Comparison of ENCODE assay signal across 8 cellular contexts in the genomic region with DNA sequence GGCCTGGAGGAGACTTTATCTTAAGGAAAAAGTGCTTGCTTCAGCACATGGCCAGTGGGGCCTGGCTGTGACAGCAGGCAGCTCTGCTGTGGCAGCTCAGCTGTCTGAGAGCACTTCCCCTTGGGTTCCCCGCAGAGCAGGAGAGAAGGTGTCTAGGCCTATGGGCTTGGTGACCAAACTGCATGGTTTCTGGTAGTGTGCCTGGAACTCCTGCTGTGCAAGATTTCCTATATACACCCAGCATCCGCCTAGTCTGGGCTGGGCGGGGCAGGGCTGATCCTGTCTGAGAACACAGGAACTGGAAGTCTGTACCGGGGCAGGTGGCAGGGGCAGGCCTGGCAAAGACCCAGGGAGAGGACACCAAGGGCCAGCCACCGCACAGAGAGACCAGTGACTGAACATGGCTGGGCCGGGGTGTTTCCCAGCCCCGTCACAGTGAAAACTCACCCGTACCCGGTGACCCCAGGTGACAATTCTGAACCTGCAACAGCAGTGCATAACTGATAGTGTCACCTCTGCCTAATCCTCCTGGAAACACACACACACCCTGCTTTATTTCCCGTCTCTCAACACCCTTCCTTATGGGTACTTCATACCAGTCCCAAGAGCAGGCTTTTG. TPM values are rescaled to one million over a fixed set of nuclear protein-coding genes. Genes with fewer than 3 reads are reported as not detected.
A peak's percentile ranks its signal among the peaks of the same experiment; 100 is the strongest.
DNase-seq lines count a peak whose midpoint lies in the region; ATAC-seq and TF ChIP-seq lines count a peak whose summit lies in the region.

No MANE protein-coding gene starts in this region.

- POLR2A ChIA-PET in CD8-positive, alpha-beta memory T cell (lab: Charles Lee), result no interaction called here

- H3K4me3 ChIP-seq in CD8-positive, alpha-beta memory T cell (ENCODE audit: low read length), result no peak overlapping the region

- no peaks in the 10 kb centered on the region for H3K9me3 Mint-ChIP-seq in CD8-positive, alpha-beta memory T cell
- H3K9me3 Mint-ChIP-seq in endothelial cell (ENCODE audit: unreplicated experiment) (no peaks in the 10 kb centered on the region), osteocyte (ENCODE audit: unreplicated experiment) (no peaks in the 10 kb centered on the region)

- peak overlapping the region; percentile 19 to 96 (median 84) for H3K27ac Mint-ChIP-seq in CD8-positive, alpha-beta memory T cell
- H3K27ac Mint-ChIP-seq in endothelial cell (ENCODE audit: unreplicated experiment) (peak overlapping the region; percentile 70), osteocyte (ENCODE audit: unreplicated experiment) (peak overlapping the region; percentile 76)

- H3K36me3 ChIP-seq in CD8-positive, alpha-beta memory T cell (ENCODE audit: insufficient read depth, low read length), result no peaks in the 10 kb centered on the region

- ATAC-seq in HG03280 (IDR thresholded peaks at IDR 0.05; ENCODE audit: unreplicated experiment), result peak; percentile 36

- H3K4me1 ChIP-seq in CD8-positive, alpha-beta memory T cell (ENCODE audit: insufficient read depth, low read length), result peaks cover 47% of the 10 kb centered on the region

- peak overlapping the region; percentile 7 for H3K27ac ChIP-seq in CD8-positive, alpha-beta memory T cell (ENCODE audit: low read depth, low read length)

- no peak for TF ChIP-seq CTCF in endothelial cell (IDR thresholded peaks at IDR 0.05; ENCODE audit: unreplicated experiment)
- no peak for TF ChIP-seq CTCF in osteocyte (IDR thresholded peaks at IDR 0.05)

- peaks cover 58 to 74% (median 63%) of the 10 kb centered on the region in 3 donors for H3K4me1 Mint-ChIP-seq in CD8-positive, alpha-beta memory T cell
- H3K4me1 Mint-ChIP-seq in endothelial cell (ENCODE audit: unreplicated experiment) (peaks cover 63% of the 10 kb centered on the region), osteocyte (ENCODE audit: unreplicated experiment) (peaks cover 75% of the 10 kb centered on the region)

- H3K36me3 Mint-ChIP-seq in CD8-positive, alpha-beta memory T cell, result peaks cover 0 to 6% (median 2%) of the 10 kb centered on the region in 3 donors
- H3K36me3 Mint-ChIP-seq in endothelial cell (ENCODE audit: low read depth, unreplicated experiment), result peaks cover 3% of the 10 kb centered on the region
- H3K36me3 Mint-ChIP-seq in osteocyte (ENCODE audit: unreplicated experiment), result peaks cover 3% of the 10 kb centered on the region

- H3K27me3 ChIP-seq in CD8-positive, alpha-beta memory T cell (ENCODE audit: insufficient read depth, low read length, poor library complexity, severe bottlenecking), result no peaks in the 10 kb centered on the region

- peak in 3 of 5 donors; percentile 25 to 56 (median 35) for DNase-seq in CD8-positive, alpha-beta memory T cell
- DNase-seq in GM19238 (ENCODE audit: insufficient read length, low spot score) (peak; percentile 27), RPMI8226 (peak; percentile 94), endothelial cell (ENCODE audit: low spot score) (peak; percentile 37), osteocyte (ENCODE audit: extremely low spot score, unreplicated experiment) (no peak), epidermal melanocyte (ENCODE audit: insufficient read length, low spot score) (no peak), SK-N-DZ (ENCODE audit: low spot score) (no peak)

- H3K27me3 Mint-ChIP-seq in CD8-positive, alpha-beta memory T cell, result no peaks in the 10 kb centered on the region
- H3K27me3 Mint-ChIP-seq in endothelial cell (ENCODE audit: unreplicated experiment), result peaks cover 3% of the 10 kb centered on the region
- no peaks in the 10 kb centered on the region for H3K27me3 Mint-ChIP-seq in osteocyte (ENCODE audit: unreplicated experiment)

- H3K9me3 ChIP-seq in CD8-positive, alpha-beta memory T cell (ENCODE audit: low read length), result no peaks in the 10 kb centered on the region

- peak overlapping the region in 2 of 7 donors; percentile 70 to 75 for H3K4me3 Mint-ChIP-seq in CD8-positive, alpha-beta memory T cell
- H3K4me3 Mint-ChIP-seq in endothelial cell (ENCODE audit: unreplicated experiment) (no peak overlapping the region), osteocyte (ENCODE audit: unreplicated experiment) (no peak overlapping the region)

- CTCF ChIA-PET in CD8-positive, alpha-beta memory T cell (lab: Charles Lee), result no interaction called here

RNA-seq across cellular contexts. Expression of gene CHD9, which starts 39.3 kb away (rescaled TPM):
- 10 to 100 TPM; 17.4 to 21.8 TPM for total RNA-seq in CD8-positive, alpha-beta memory T cell
- polyA plus RNA-seq in CD8-positive, alpha-beta memory T cell, result 57.4 TPM
- total RNA-seq in endothelial cell (ENCODE audit: unreplicated experiment) (49.2 TPM), osteocyte (98.9 and 99.0 TPM in 2 replicates)
- polyA plus RNA-seq in SK-N-DZ (2014; cell fraction: cytosol; rRNA removed), result 13.6 and 17.1 TPM in 2 replicates
- polyA plus RNA-seq in SK-N-DZ (2014; cell fraction: nucleus; rRNA removed), result 23.4 and 32.7 TPM in 2 replicates

RNA-seq across cellular contexts. Expression of gene CHD9NB, which starts 41.4 kb away (rescaled TPM):
- 1 to 10 TPM in 1 of 2 experiments, under 1 TPM in 1; 0.79 to 1.0 TPM for total RNA-seq in CD8-positive, alpha-beta memory T cell
- not detected for polyA plus RNA-seq in CD8-positive, alpha-beta memory T cell
- total RNA-seq in endothelial cell (ENCODE audit: unreplicated experiment) (2.0 TPM), osteocyte (3.4 and 4.8 TPM in 2 replicates)
- polyA plus RNA-seq in SK-N-DZ (2014; cell fraction: cytosol; rRNA removed), result not detected in 2 replicates
- not detected in 2 replicates for polyA plus RNA-seq in SK-N-DZ (2014; cell fraction: nucleus; rRNA removed)

Comparison
In these comparisons a context has a peak if more than half of its experiments do, and no peak if none do; other contexts are left out.
1. DNase-seq: peak in CD8-positive, alpha-beta memory T cell (3 of 5), GM19238 (single experiment), RPMI8226 (single experiment) and endothelial cell (single experiment); none in osteocyte (single experiment), epidermal melanocyte (single experiment) and SK-N-DZ (single experiment).
2. Peak in every context shown above with its lines, with median percentiles within 50 percentile points of each other: H3K27ac Mint-ChIP-seq.